In the genomic region with DNA sequence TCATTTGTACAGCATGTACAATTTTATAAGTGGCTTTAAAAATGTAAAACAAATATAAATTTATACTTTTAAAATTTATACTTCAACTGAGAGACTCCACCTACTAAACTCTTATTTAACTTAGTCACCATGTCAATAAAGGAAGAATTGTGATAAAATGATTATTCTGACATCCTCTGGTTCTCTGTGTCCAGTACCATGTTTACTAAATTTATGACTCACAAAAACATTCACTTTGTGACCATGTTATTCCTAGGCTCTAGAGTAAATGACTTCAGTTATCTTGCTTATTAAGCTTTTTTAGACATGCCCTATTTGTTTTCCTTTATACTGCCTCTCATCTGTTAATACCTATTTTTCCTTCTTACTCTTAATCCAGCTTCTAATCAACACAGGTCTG, we compare ENCODE assay signal across 8 cellular contexts.
"Had no signal": no experiment of that assay in that cellular context is flagged by ENCODE, and none has a peak within 500 bp of the region (broad histone marks: within the 10 kb centered on the region; RNA-seq: fewer than 3 reads in every experiment).

No MANE protein-coding gene starts in this region.

- DNase-seq: H9, HCEC 1CT, IMR-90 had no signal

- H2AFZ ChIP-seq: GM23338 had no signal

- H3K4me2 ChIP-seq: GM23338 had no signal

- ATAC-seq: GM23338, K562 had no signal

- FAIRE-seq: H1, H54, HTR-8/SVneo, K562 had no signal

- H3K4me3 ChIP-seq: GM23338, K562 had no signal
